Comparison of ENCODE assay signal across 24 cellular contexts in genomic region chr4:140187316-140187695, GRCh38. TPM values are rescaled to one million over a fixed set of nuclear protein-coding genes. Genes with fewer than 3 reads are reported as not detected.
DNase-seq lines count a peak whose midpoint lies in the region; ATAC-seq and TF ChIP-seq lines count a peak whose summit lies in the region.
"Had no signal": no experiment of that assay in that cellular context is flagged by ENCODE, and none has a peak within 500 bp of the region (broad histone marks: within the 10 kb centered on the region; RNA-seq: fewer than 3 reads in every experiment).

No MANE protein-coding gene starts in this region.

- H3K4me1 ChIP-seq in tibial nerve, result peaks cover 0 to 16% (median 10%) of the 10 kb centered on the region in 4 donors
- H3K4me1 ChIP-seq: SJCRH30 had no signal

- no peaks in the 10 kb centered on the region for H3K9me3 Mint-ChIP-seq in nephron progenitor cell
- H3K9me3 Mint-ChIP-seq in naive thymus-derived CD8-positive, alpha-beta T cell, result no peaks in the 10 kb centered on the region
- H3K9me3 Mint-ChIP-seq: activated T-cell treated with anti-CD3 and anti-CD28 coated beads, Interleukin-2, amount 50 U/mL, for 72 hours; brain; T-cell had no signal

- H3K36me3 ChIP-seq in tibial nerve, result no peaks in the 10 kb centered on the region
- H3K36me3 ChIP-seq: heart left ventricle, Peyer's patch, SJCRH30, thoracic aorta had no signal

- no peak for TF ChIP-seq POLR2A in tibial nerve (IDR thresholded peaks at IDR 0.05)

- H3K27ac Mint-ChIP-seq in nephron progenitor cell, result peak overlapping the region; percentile 14
- peak overlapping the region in 1 of 10 donors; percentile 23 for H3K27ac Mint-ChIP-seq in naive thymus-derived CD8-positive, alpha-beta T cell
- H3K27ac Mint-ChIP-seq: activated T-cell treated with anti-CD3 and anti-CD28 coated beads, Interleukin-2, amount 50 U/mL, for 72 hours; T-cell had no signal

- H3K27me3 Mint-ChIP-seq in nephron progenitor cell (ENCODE audit: low read depth, poor library complexity), result no peaks in the 10 kb centered on the region
- peaks cover 0 to 2% (median 0%) of the 10 kb centered on the region in 5 donors for H3K27me3 Mint-ChIP-seq in naive thymus-derived CD8-positive, alpha-beta T cell
- H3K27me3 Mint-ChIP-seq: brain, T-cell had no signal

- POLR2A ChIA-PET in naive thymus-derived CD8-positive, alpha-beta T cell (lab: Charles Lee), result interaction anchor here (0.5 kb wide), 1 partner anchor 13 kb away, joined by 3 read pairs; no protein-coding TSS in a partner anchor

- DNase-seq in COR-L47 (lab: John Stamatoyannopoulos, UW) (peak; percentile 5), NCI-H69 (lab: John Stamatoyannopoulos, UW) (peak; percentile 57), choroid plexus epithelial cell (ENCODE audit: low read depth) (peak; percentile 8), nephron progenitor cell (no peak), tibial nerve (ENCODE audit: low spot score in 2 of 2) (no peak)
- DNase-seq in stimulated activated CD4-positive, alpha-beta T cell treated with anti-CD3 and anti-CD28 coated beads, Interleukin-15, amount 100 ng/mL, for 24 hours, result no peak
- DNase-seq in naive thymus-derived CD8-positive, alpha-beta T cell, result no peak
- DNase-seq: activated CD4-positive, alpha-beta T cell treated with anti-CD3 and anti-CD28 coated beads, Interleukin-2, amount 50 U/mL, for 4 hours; activated CD4-positive, CD25-positive, alpha-beta regulatory T cell; activated naive CD4-positive, alpha-beta T cell; activated T-cell treated with anti-CD3 and anti-CD28 coated beads, Interleukin-2, amount 50 U/mL, for 72 hours; effector CD4-positive, alpha-beta T cell; heart left ventricle; NCI-H1092; NCI-H187; NCI-H524 treated with DMSO at 0.1 percent for 48 hours; SJCRH30; stimulated activated naive CD4-positive, alpha-beta T cell treated with Interleukin-2 at 50 U/mL for 16 hours; T-cell had no signal

- whole genome bisulfite sequencing in tibial nerve, 2 donors, result 88 to 92% methylated on average over 1 of the region's 1 CpG

- H3K27ac ChIP-seq in tibial nerve, result no peak overlapping the region
- H3K27ac ChIP-seq: SJCRH30, thoracic aorta had no signal

- no peaks in the 10 kb centered on the region for H3K36me3 Mint-ChIP-seq in nephron progenitor cell (ENCODE audit: low read depth)
- H3K36me3 Mint-ChIP-seq in naive thymus-derived CD8-positive, alpha-beta T cell, result no peaks in the 10 kb centered on the region
- H3K36me3 Mint-ChIP-seq: brain, T-cell had no signal

- ATAC-seq in naive thymus-derived CD8-positive, alpha-beta T cell, result no peak
- no peak for ATAC-seq in GM19455 (IDR thresholded peaks at IDR 0.05; ENCODE audit: unreplicated experiment)
- ATAC-seq: heart left ventricle, sciatic nerve, T-cell had no signal

- TF ChIP-seq CTCF in choroid plexus epithelial cell (conservative IDR thresholded peaks at IDR 0.05; ENCODE audit: low read depth, low read length) (no peak), nephron progenitor cell (IDR thresholded peaks at IDR 0.05) (no peak), tibial nerve (IDR thresholded peaks at IDR 0.05) (no peak)

- no peak overlapping the region for H3K4me3 Mint-ChIP-seq in nephron progenitor cell
- H3K4me3 Mint-ChIP-seq in naive thymus-derived CD8-positive, alpha-beta T cell, result no peak overlapping the region
- H3K4me3 Mint-ChIP-seq: activated T-cell treated with anti-CD3 and anti-CD28 coated beads, Interleukin-2, amount 50 U/mL, for 72 hours; brain; T-cell had no signal

- no peak overlapping the region for H3K4me3 ChIP-seq in choroid plexus epithelial cell (ENCODE audit: low read depth, low read length)
- H3K4me3 ChIP-seq in tibial nerve, result no peak overlapping the region
- H3K4me3 ChIP-seq: heart left ventricle, Peyer's patch, SJCRH30, thoracic aorta had no signal

- no peak for TF ChIP-seq EP300 in tibial nerve (IDR thresholded peaks at IDR 0.05)

- H3K4me1 Mint-ChIP-seq in nephron progenitor cell, result no peaks in the 10 kb centered on the region
- no peaks in the 10 kb centered on the region for H3K4me1 Mint-ChIP-seq in naive thymus-derived CD8-positive, alpha-beta T cell
- H3K4me1 Mint-ChIP-seq: T-cell had no signal

- H3K9me3 ChIP-seq in tibial nerve, result no peaks in the 10 kb centered on the region
- H3K9me3 ChIP-seq: heart left ventricle, Peyer's patch, SJCRH30, thoracic aorta had no signal

- no peaks in the 10 kb centered on the region for H3K27me3 ChIP-seq in tibial nerve
- H3K27me3 ChIP-seq: heart left ventricle, Peyer's patch, SJCRH30 had no signal

RNA-seq across cellular contexts. Expression of gene MAML3, which starts 33.3 kb away (rescaled TPM):
- 1 to 10 TPM; 4.9 to 5.3 TPM for total RNA-seq in naive thymus-derived CD8-positive, alpha-beta T cell
- 1 to 10 TPM in 2 of 3 donors, under 1 TPM in 1; 0.51 to 1.6 (median 1.4) TPM for polyA plus RNA-seq in naive thymus-derived CD8-positive, alpha-beta T cell
- 10 to 100 TPM in 1 of 4 donors, 1 to 10 TPM in 3; 8.6 to 10.5 (median 9.4) TPM for total RNA-seq in tibial nerve

Comparison
In these comparisons a context has a peak if more than half of its experiments do, and no peak if none do; other contexts are left out.
1. DNase-seq: peak in COR-L47 (single experiment), NCI-H69 (single experiment) and choroid plexus epithelial cell (single experiment); none in nephron progenitor cell (single experiment), stimulated activated CD4-positive, alpha-beta T cell treated with anti-CD3 and anti-CD28 coated beads, Interleukin-15, amount 100 ng/mL, for 24 hours (single experiment), naive thymus-derived CD8-positive, alpha-beta T cell (0 of 10) and tibial nerve (0 of 2).